ENCODE assay signal across 12 cellular contexts in the genomic region with DNA sequence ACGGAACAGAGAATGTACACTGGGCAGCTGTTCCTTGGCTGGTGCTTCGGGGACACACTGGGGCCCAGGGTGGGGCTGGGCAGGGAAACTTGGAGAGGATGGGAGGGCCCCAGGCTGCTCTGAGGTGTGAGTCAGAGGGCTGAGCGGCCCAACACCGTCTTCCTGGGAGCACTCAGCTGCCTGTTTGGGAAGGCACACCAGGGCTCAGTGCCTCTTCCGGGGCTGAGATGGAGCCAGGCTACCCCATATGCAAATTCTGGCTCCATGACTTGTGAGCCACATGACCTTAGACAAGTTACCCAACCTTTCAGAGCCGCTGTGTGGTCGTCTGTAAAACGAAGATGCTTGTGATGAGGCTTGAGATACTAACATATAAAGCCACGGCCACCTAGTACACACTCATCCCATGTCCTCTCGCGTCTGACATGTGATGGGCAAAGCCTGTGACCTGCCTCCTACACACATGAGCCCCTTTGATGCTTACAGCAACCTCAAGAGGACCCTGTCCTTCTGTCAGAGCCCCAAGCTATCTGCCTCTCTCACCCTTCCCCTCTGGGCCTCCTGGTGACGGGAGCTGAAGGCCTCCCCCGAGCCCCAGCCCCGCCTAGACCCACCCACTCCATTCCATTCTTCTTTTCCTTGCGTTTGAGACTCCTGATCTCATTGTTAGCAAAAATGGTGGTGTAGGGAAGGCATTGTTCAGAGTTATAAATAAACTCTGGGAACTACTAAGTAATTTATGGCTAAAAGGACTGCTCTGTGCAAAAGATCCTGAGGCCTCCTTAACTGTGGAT. TPM values are rescaled to one million over a fixed set of nuclear protein-coding genes. Genes with fewer than 3 reads are reported as not detected.
A peak's percentile ranks its signal among the peaks of the same experiment; 100 is the strongest.
DNase-seq lines count a peak whose midpoint lies in the region; ATAC-seq and TF ChIP-seq lines count a peak whose summit lies in the region.
"Had no signal": no experiment of that assay in that cellular context is flagged by ENCODE, and none has a peak within 500 bp of the region (broad histone marks: within the 10 kb centered on the region; RNA-seq: fewer than 3 reads in every experiment).

No MANE protein-coding gene starts in this region.

- no peaks in the 10 kb centered on the region for H3K79me2 ChIP-seq in fibroblast of lung (ENCODE audit: control insufficient read depth, insufficient read depth, low read length)

- H2AFZ ChIP-seq in fibroblast of lung (ENCODE audit: low read length) = no peak overlapping the region

- no peaks in the 10 kb centered on the region for H4K20me1 ChIP-seq in fibroblast of lung (ENCODE audit: control insufficient read depth, extremely low read depth, insufficient read depth, low read length)
- H4K20me1 ChIP-seq: BLaER1 had no signal

- no peaks in the 10 kb centered on the region for H3K9me3 ChIP-seq in fibroblast of lung (ENCODE audit: control insufficient read depth, insufficient read depth, low read depth, low read length)
- H3K9me3 ChIP-seq: BLaER1, vagina had no signal

- no peaks in the 10 kb centered on the region for H3K4me1 ChIP-seq in fibroblast of lung (ENCODE audit: control insufficient read depth, extremely low read depth, insufficient read depth, low read length)
- H3K4me1 ChIP-seq: BLaER1, vagina had no signal

- H3K36me3 ChIP-seq in fibroblast of lung (ENCODE audit: control insufficient read depth, insufficient read depth, low read length) = no peaks in the 10 kb centered on the region
- H3K36me3 ChIP-seq: BLaER1, vagina had no signal

- H3K4me3 ChIP-seq in fibroblast of lung (replicated peaks in 1 of 4; ENCODE audit: control extremely low read depth in 1 of 4, insufficient read depth in 1 of 4, low read depth in 3 of 4, low read length in 4 of 4) = no peak overlapping the region
- H3K4me3 ChIP-seq: BLaER1, vagina had no signal

- DNase-seq in EL = peak; percentile 46
- DNase-seq in LoVo (ENCODE audit: low spot score) = peak; percentile 71
- peak; percentile 41 to 67 for DNase-seq in fibroblast of lung (ENCODE audit: low read depth in 2 of 2)
- DNase-seq in renal cortical epithelial cell (ENCODE audit: low read depth) = peak; percentile 19
- no peak for DNase-seq in dedifferentiated amniotic fluid mesenchymal stem cell (ENCODE audit: extremely low spot score)
- no peak for DNase-seq in omental fat pad (ENCODE audit: low spot score)
- DNase-seq in posterior vena cava (ENCODE audit: low spot score) = no peak
- DNase-seq in left cardiac atrium = no peak
- DNase-seq: retina had no signal

- TF ChIP-seq CTCF in fibroblast of lung (conservative IDR thresholded peaks at IDR 0.05 in 1 of 2, IDR thresholded peaks at IDR 0.05 in 1 of 2; ENCODE audit: low read depth in 1 of 2, low read length in 2 of 2) (no peak), omental fat pad (IDR thresholded peaks at IDR 0.05) (no peak)

- no peak overlapping the region for H3K9ac ChIP-seq in fibroblast of lung (ENCODE audit: insufficient read depth, low read length)
- H3K9ac ChIP-seq: BLaER1 had no signal

- ATAC-seq in omental fat pad (ENCODE audit: low FRiP score) (no peak), left cardiac atrium (no peak)
- ATAC-seq: WTC11 had no signal

- intact Hi-C loops in posterior vena cava (cut with DNase I) = no loop called here
- intact Hi-C loops in left cardiac atrium (cut with DNase I) = no loop called here

- no peak overlapping the region for H3K27ac ChIP-seq in fibroblast of lung (ENCODE audit: insufficient read depth, low read length)
- H3K27ac ChIP-seq: BLaER1, vagina had no signal

- no peaks in the 10 kb centered on the region for H3K27me3 ChIP-seq in fibroblast of lung (ENCODE audit: control insufficient read depth, insufficient read depth, low read length)
- H3K27me3 ChIP-seq: BLaER1, vagina had no signal

- H3K4me2 ChIP-seq in fibroblast of lung (ENCODE audit: extremely low read depth, insufficient read depth, low read length) = no peak overlapping the region
- H3K4me2 ChIP-seq: BLaER1 had no signal

RNA-seq across cellular contexts. Expression of gene KLRG2, which starts 26.1 kb away (rescaled TPM):
- total RNA-seq in fibroblast of lung (not detected in 2 replicates), renal cortical epithelial cell (15.8 and 33.8 TPM in 2 replicates), omental fat pad (1 to 10 TPM in 1 of 4 donors, not detected in 3; 2.4 TPM), posterior vena cava (not detected), left cardiac atrium (not detected)
- polyA plus RNA-seq in fibroblast of lung = 0.02 TPM in 1 of 2 replicates, not detected in the other
- polyA plus RNA-seq in fibroblast of lung (2012) = 0.09 TPM in 1 of 2 replicates, not detected in the other
- not detected in 2 replicates for polyA minus RNA-seq in fibroblast of lung (ENCODE audit: low replicate concordance)

Comparison
In these comparisons a context has a peak if more than half of its experiments do, and no peak if none do; other contexts are left out.
1. DNase-seq: peak in EL (single experiment), LoVo (single experiment), fibroblast of lung (2 of 2) and renal cortical epithelial cell (single experiment); none in dedifferentiated amniotic fluid mesenchymal stem cell (single experiment), omental fat pad (single experiment), posterior vena cava (single experiment) and left cardiac atrium (single experiment).